In genomic region chr1:71046891-71047634, GRCh38 we compare ENCODE assay signal across 9 cellular contexts. TPM values are rescaled to one million over a fixed set of nuclear protein-coding genes. Genes with fewer than 3 reads are reported as not detected.
DNase-seq lines count a peak whose midpoint lies in the region; ATAC-seq, FAIRE-seq and TF ChIP-seq lines count a peak whose summit lies in the region.
"Had no signal": no experiment of that assay in that cellular context is flagged by ENCODE, and none has a peak within 500 bp of the region (broad histone marks: within the 10 kb centered on the region; RNA-seq: fewer than 3 reads in every experiment).

No MANE protein-coding gene starts in this region.

- no peak overlapping the region for H3K27ac Mint-ChIP-seq in astrocyte (ENCODE audit: unreplicated experiment)

- no peak overlapping the region for H3K27ac ChIP-seq in astrocyte (ENCODE audit: low read depth, low read length)
- no peak overlapping the region for H3K27ac ChIP-seq in iPS-18a (ENCODE audit: low read length)
- H3K27ac ChIP-seq in skeletal muscle tissue (ENCODE audit: low read depth, low read length): no peak overlapping the region
- H3K27ac ChIP-seq: 22Rv1 had no signal

- H2AFZ ChIP-seq in astrocyte (ENCODE audit: low read depth, low read length): peak overlapping the region; percentile 82

- no peaks in the 10 kb centered on the region for H4K20me1 ChIP-seq in astrocyte (ENCODE audit: insufficient read depth, low read length)

- peak; percentile 52 for DNase-seq in DMS 273 (lab: John Stamatoyannopoulos, UW; ENCODE audit: unreplicated experiment)
- no peak for DNase-seq in DMS 273 treated with DMSO at 0.1 percent for 48 hours (lab: John Stamatoyannopoulos, UW)
- no peak for DNase-seq in astrocyte (ENCODE audit: low read depth)
- no peak for DNase-seq in DMS79 (lab: John Stamatoyannopoulos, UW)

- H3K36me3 Mint-ChIP-seq in astrocyte (ENCODE audit: low read depth, unreplicated experiment): no peaks in the 10 kb centered on the region

- H3K4me3 ChIP-seq in astrocyte (ENCODE audit: insufficient read depth, low read depth, low read length): peak overlapping the region; percentile 35
- peak overlapping the region; percentile 63 for H3K4me3 ChIP-seq in iPS-18a (ENCODE audit: low read length)
- peak overlapping the region; percentile 64 to 72 (median 69) for H3K4me3 ChIP-seq in skeletal muscle tissue (ENCODE audit: low read length in 3 of 3)

- peaks cover 45% of the 10 kb centered on the region for H3K27me3 ChIP-seq in astrocyte (ENCODE audit: insufficient read depth, low read length)
- H3K27me3 ChIP-seq in iPS-18a (ENCODE audit: control insufficient read depth, insufficient read depth, low read length): peaks cover 33% of the 10 kb centered on the region
- H3K27me3 ChIP-seq in skeletal muscle tissue (ENCODE audit: control insufficient read depth in 3 of 3, insufficient read depth in 3 of 3, low read length in 3 of 3): peaks cover 31 to 37% (median 35%) of the 10 kb centered on the region in 3 donors

- H3K36me3 ChIP-seq in astrocyte (ENCODE audit: insufficient read depth, low read length) (no peaks in the 10 kb centered on the region), iPS-18a (ENCODE audit: control insufficient read depth, low read depth, low read length) (no peaks in the 10 kb centered on the region), skeletal muscle tissue (ENCODE audit: control insufficient read depth in 3 of 3, insufficient read depth in 3 of 3, low read length in 3 of 3) (no peaks in the 10 kb centered on the region)

- no peak for TF ChIP-seq CTCF in astrocyte (IDR thresholded peaks at IDR 0.05; ENCODE audit: insufficient read depth, low read depth, low read length)

- H3K79me2 ChIP-seq in astrocyte (ENCODE audit: insufficient read depth, low read length): no peaks in the 10 kb centered on the region

- no peak for FAIRE-seq in astrocyte (lab: Jason Lieb, UNC)

- no peaks in the 10 kb centered on the region for H3K9me3 Mint-ChIP-seq in astrocyte (ENCODE audit: unreplicated experiment)

- peaks cover 25% of the 10 kb centered on the region for H3K27me3 Mint-ChIP-seq in astrocyte (ENCODE audit: low read depth, unreplicated experiment)

- H3K4me3 Mint-ChIP-seq in astrocyte (ENCODE audit: unreplicated experiment): peak overlapping the region; percentile 72

- peak; percentile 42 for ATAC-seq in HG03432 (IDR thresholded peaks at IDR 0.05; ENCODE audit: unreplicated experiment)
- ATAC-seq in GM21528 (IDR thresholded peaks at IDR 0.05; ENCODE audit: low FRiP score, unreplicated experiment): no peak

- H3K4me1 Mint-ChIP-seq in astrocyte (ENCODE audit: low read depth, unreplicated experiment): peaks cover 3% of the 10 kb centered on the region

- H3K9ac ChIP-seq in astrocyte (ENCODE audit: low read length) (no peak overlapping the region), iPS-18a (ENCODE audit: low read length) (no peak overlapping the region), skeletal muscle tissue (ENCODE audit: low read depth in 1 of 3, low read length in 3 of 3) (peak overlapping the region in 1 of 3 donors; percentile 20)

- no peaks in the 10 kb centered on the region for H3K9me3 ChIP-seq in astrocyte (ENCODE audit: insufficient read depth, low read depth, low read length)
- H3K9me3 ChIP-seq in iPS-18a (ENCODE audit: control insufficient read depth, low read depth, low read length): no peaks in the 10 kb centered on the region
- H3K9me3 ChIP-seq in skeletal muscle tissue (ENCODE audit: control insufficient read depth in 3 of 3, low read length in 3 of 3): no peaks in the 10 kb centered on the region

- peak overlapping the region; percentile 81 for H3K4me2 ChIP-seq in astrocyte (ENCODE audit: low read length)

- H3K4me1 ChIP-seq in astrocyte (ENCODE audit: insufficient read depth, low read length) (peaks cover 12% of the 10 kb centered on the region), iPS-18a (ENCODE audit: control insufficient read depth, low read depth, low read length) (peaks cover 6% of the 10 kb centered on the region), skeletal muscle tissue (ENCODE audit: control insufficient read depth in 3 of 3, insufficient read depth in 3 of 3, low read length in 3 of 3) (peaks cover 9 to 15% (median 15%) of the 10 kb centered on the region in 3 donors)

RNA-seq across cellular contexts. Expression of gene PTGER3, which starts 0.6 kb away (rescaled TPM):
- total RNA-seq in astrocyte: 0.64 and 1.1 TPM in 2 replicates
- total RNA-seq in skeletal muscle tissue: 2.6 TPM

RNA-seq across cellular contexts. Expression of gene ZRANB2, which starts 33.8 kb away (rescaled TPM):
- total RNA-seq in astrocyte (97.0 and 102 TPM in 2 replicates), skeletal muscle tissue (39.7 TPM)
